Comparison of ENCODE assay signal across 13 cellular contexts in genomic region chr19:4372630-4373367, GRCh38. TPM values are rescaled to one million over a fixed set of nuclear protein-coding genes. Genes with fewer than 3 reads are reported as not detected.
DNase-seq lines count a peak whose midpoint lies in the region; ATAC-seq and TF ChIP-seq lines count a peak whose summit lies in the region.
"Had no signal": no experiment of that assay in that cellular context is flagged by ENCODE, and none has a peak within 500 bp of the region (broad histone marks: within the 10 kb centered on the region; RNA-seq: fewer than 3 reads in every experiment).

No MANE protein-coding gene starts in this region.

- no peak for DNase-seq in Caco-2
- DNase-seq in lower lobe of right lung, result no peak
- DNase-seq in stomach, result no peak
- DNase-seq in HEK293T (ENCODE audit: extremely low spot score), result no peak
- no peak for DNase-seq in retina
- DNase-seq in nucleus accumbens (lab: John Stamatoyannopoulos, UW), result no peak
- DNase-seq in NCI-H2081 (lab: John Stamatoyannopoulos, UW), result no peak
- DNase-seq: activated gamma-delta T cell treated with Interleukin-2 at 50 U/mL for 16 hours; MV-4-11; stimulated activated CD4-positive, alpha-beta T cell treated with anti-CD3 and anti-CD28 coated beads, Interleukin-2, amount 100 ng/mL, for 24 hours; stimulated activated naive CD8-positive, alpha-beta T cell treated with anti-CD3 and anti-CD28 coated beads, Interleukin-15, amount 100 ng/mL, for 72 hours had no signal

- TF ChIP-seq CTCF in Caco-2 (IDR thresholded peaks at IDR 0.05; ENCODE audit: insufficient read depth in 1 of 2, low read depth in 1 of 2, low read length in 1 of 2, severe bottlenecking in 1 of 2, unreplicated experiment in 1 of 2), result no peak
- no peak for TF ChIP-seq CTCF in lower lobe of right lung (IDR thresholded peaks at IDR 0.05)
- TF ChIP-seq CTCF in stomach (IDR thresholded peaks at IDR 0.05), result no peak

- H3K27ac ChIP-seq in angular gyrus (ENCODE audit: low read depth, low read length) (peak overlapping the region; percentile 84), lower lobe of right lung (peak overlapping the region; percentile 85), stomach (peak overlapping the region; percentile 8 to 89 (median 87))

- H3K4me3 Mint-ChIP-seq in Caco-2 (ENCODE audit: unreplicated experiment), result no peak overlapping the region
- H3K4me3 Mint-ChIP-seq: stimulated activated naive CD8-positive, alpha-beta T cell treated with anti-CD3 and anti-CD28 coated beads, Interleukin-15, amount 100 ng/mL, for 72 hours had no signal

- H3K27me3 ChIP-seq in Caco-2 (replicated peaks; ENCODE audit: control insufficient read depth, insufficient read depth, low read length) (no peaks in the 10 kb centered on the region), lower lobe of right lung (ENCODE audit: low read depth) (no peaks in the 10 kb centered on the region), stomach (no peaks in the 10 kb centered on the region)

- 85 to 91% (median 88%) methylated on average over 13 to 20 of the region's 20 CpGs for WGBS in stomach, 5 donors

- CTCF ChIA-PET in Caco-2 (lab: Charles Lee) (no interaction called here), HEK293T (lab: Yijun Ruan, JAX) (no interaction called here)

- peaks cover 61% of the 10 kb centered on the region for H3K36me3 Mint-ChIP-seq in Caco-2 (ENCODE audit: insufficient read depth, unreplicated experiment)

- H3K36me3 ChIP-seq in Caco-2 (ENCODE audit: control insufficient read depth, insufficient read depth, low read length) (no peaks in the 10 kb centered on the region; the same call in 1 of the 2 replicates), lower lobe of right lung (peaks cover 5% of the 10 kb centered on the region), stomach (peaks cover 0 to 3% (median 0%) of the 10 kb centered on the region in 4 donors)

- POLR2A ChIA-PET in Caco-2 (lab: Charles Lee), result no interaction called here
- POLR2A ChIA-PET in HEK293T (lab: Yijun Ruan, JAX), result no interaction called here

- ATAC-seq in lower lobe of right lung, result no peak
- ATAC-seq: SK-N-SH treated with all-trans-retinoic acid at 6 μM for 48 hours; stimulated activated naive CD8-positive, alpha-beta T cell treated with anti-CD3 and anti-CD28 coated beads, Interleukin-15, amount 100 ng/mL, for 72 hours had no signal

- no peaks in the 10 kb centered on the region for H3K9me3 Mint-ChIP-seq in Caco-2 (ENCODE audit: unreplicated experiment)
- H3K9me3 Mint-ChIP-seq: stimulated activated naive CD8-positive, alpha-beta T cell treated with anti-CD3 and anti-CD28 coated beads, Interleukin-15, amount 100 ng/mL, for 72 hours had no signal

- peaks cover 40% of the 10 kb centered on the region for H3K4me1 ChIP-seq in Caco-2
- H3K4me1 ChIP-seq in lower lobe of right lung, result peaks cover 98% of the 10 kb centered on the region
- H3K4me1 ChIP-seq in stomach, result peaks cover 77 to 100% (median 100%) of the 10 kb centered on the region in 4 donors

- no peak for TF ChIP-seq EP300 in stomach (IDR thresholded peaks at IDR 0.05)

- no peak for TF ChIP-seq POLR2A in stomach (IDR thresholded peaks at IDR 0.05)

- BruUV-seq in Caco-2 (replicated peaks; lab: Mats Ljungman, UMichigan), result no TSS peak

- H3K4me3 ChIP-seq in Caco-2 (ENCODE audit: low read depth, low read length) (no peak overlapping the region), lower lobe of right lung (no peak overlapping the region), stomach (no peak overlapping the region)

- intact Hi-C loops in Caco-2 (cut with micrococcal nuclease; ENCODE audit: unreplicated experiment) (no loop called here), lower lobe of right lung (cut with DNase I) (no loop called here), stomach (cut with DNase I; ENCODE audit: low total_unique reads) (no loop called here)

- H3K27ac Mint-ChIP-seq in Caco-2 (ENCODE audit: unreplicated experiment), result peak overlapping the region; percentile 70
- H3K27ac Mint-ChIP-seq: stimulated activated naive CD8-positive, alpha-beta T cell treated with anti-CD3 and anti-CD28 coated beads, Interleukin-15, amount 100 ng/mL, for 72 hours had no signal

- H3K27me3 Mint-ChIP-seq in Caco-2 (ENCODE audit: insufficient read depth, unreplicated experiment), result no peaks in the 10 kb centered on the region
- H3K27me3 Mint-ChIP-seq: stimulated activated naive CD8-positive, alpha-beta T cell treated with anti-CD3 and anti-CD28 coated beads, Interleukin-15, amount 100 ng/mL, for 72 hours had no signal

- H3K9me3 ChIP-seq in Caco-2 (no peaks in the 10 kb centered on the region), lower lobe of right lung (no peaks in the 10 kb centered on the region), stomach (no peaks in the 10 kb centered on the region)

- H3K4me1 Mint-ChIP-seq in Caco-2 (ENCODE audit: low read depth, unreplicated experiment), result peaks cover 17% of the 10 kb centered on the region

TF ChIP-seq in HEK293T, 16 proteins besides CTCF, POLR2A, EP300 and RAD21:
- TF ChIP-seq FOXA1 (IDR thresholded peaks at IDR 0.05), result no peak
- no peak for TF ChIP-seq L3MBTL2 (conservative IDR thresholded peaks at IDR 0.05)
- no peak for TF ChIP-seq FOXK2 (IDR thresholded peaks at IDR 0.05)
- no peak for TF ChIP-seq CTBP1 (IDR thresholded peaks at IDR 0.05; ENCODE audit: borderline replicate concordance)
- no peak for TF ChIP-seq LEF1 (IDR thresholded peaks at IDR 0.05; ENCODE audit: borderline replicate concordance)
- no peak for TF ChIP-seq SUZ12 (IDR thresholded peaks at IDR 0.05)
- no peak for TF ChIP-seq ARNT (IDR thresholded peaks at IDR 0.05)
- no peak for TF ChIP-seq BHLHE40 (IDR thresholded peaks at IDR 0.05; ENCODE audit: borderline replicate concordance)

RNA-seq across cellular contexts. Expression of gene SH3GL1, which starts 27.5 kb away (rescaled TPM):
- total RNA-seq in Caco-2 (2022), result 91.3 and 91.5 TPM in 2 replicates
- total RNA-seq in lower lobe of right lung, result 44.3 TPM
- total RNA-seq in stomach, result 100 to 1,000 TPM in 1 of 5 donors, 10 to 100 TPM in 4; 14.8 to 111 (median 26.3) TPM
- 10 to 100 TPM; 44.9 to 48.5 (median 46.0) TPM for polyA plus RNA-seq in stomach

RNA-seq across cellular contexts. Expression of gene MPND, which starts 29.4 kb away (rescaled TPM):
- total RNA-seq in Caco-2 (2022) (34.9 and 35.7 TPM in 2 replicates), lower lobe of right lung (41.2 TPM), stomach (10 to 100 TPM in 2 of 5 donors, 1 to 10 TPM in 3; 2.2 to 24.5 (median 8.3) TPM)
- polyA plus RNA-seq in stomach, result 10 to 100 TPM; 20.4 to 25.0 (median 22.0) TPM

RNA-seq across cellular contexts. Expression of gene CHAF1A, which starts 29.6 kb away (rescaled TPM):
- total RNA-seq in Caco-2 (2022), result 53.9 and 63.1 TPM in 2 replicates
- total RNA-seq in lower lobe of right lung, result 7.2 TPM
- total RNA-seq in stomach, result 100 to 1,000 TPM in 1 of 5 donors, 10 to 100 TPM in 1, 1 to 10 TPM in 3; 1.8 to 100 (median 9.8) TPM
- polyA plus RNA-seq in stomach, result 1 to 10 TPM; 5.4 to 7.2 (median 5.8) TPM

RNA-seq across cellular contexts. Expression of gene STAP2, which starts 34.2 kb away (rescaled TPM):
- 70.7 and 71.6 TPM in 2 replicates for total RNA-seq in Caco-2 (2022)
- total RNA-seq in lower lobe of right lung, result 11.8 TPM
- 100 to 1,000 TPM in 1 of 5 donors, 10 to 100 TPM in 3, not detected in 1; 20.7 to 250 (median 35.1) TPM for total RNA-seq in stomach
- 10 to 100 TPM; 32.7 to 70.8 (median 52.4) TPM for polyA plus RNA-seq in stomach
